In the genomic region with DNA sequence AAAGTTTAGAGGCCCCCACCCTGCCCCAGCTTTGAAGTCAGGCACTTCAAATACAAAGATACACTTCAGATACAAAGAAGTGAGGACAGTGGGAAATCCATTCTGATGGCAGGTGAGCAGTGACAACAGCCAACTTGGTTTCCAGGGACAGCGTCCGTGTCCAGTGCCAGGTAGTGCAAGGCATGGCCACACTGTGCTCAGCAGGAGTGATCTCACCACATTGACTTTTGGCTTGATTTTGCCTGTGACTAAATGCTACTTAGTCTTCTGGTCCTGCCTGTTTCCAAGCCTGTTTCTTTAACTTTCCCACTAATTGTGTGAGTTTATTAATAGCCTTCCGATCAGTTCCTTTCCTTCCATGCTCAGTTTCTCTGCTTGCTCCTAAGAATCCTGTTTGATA, we compare ENCODE assay signal across 12 cellular contexts.
"Had no signal": no experiment of that assay in that cellular context is flagged by ENCODE, and none has a peak within 500 bp of the region (broad histone marks: within the 10 kb centered on the region; RNA-seq: fewer than 3 reads in every experiment).

No MANE protein-coding gene starts in this region.

- H3K4me1 ChIP-seq: colonic mucosa, pancreas, thyroid gland, vagina had no signal

- H3K9me3 ChIP-seq: colonic mucosa, pancreas, thyroid gland, vagina had no signal

- ATAC-seq: activated naive CD8-positive, alpha-beta T cell treated with anti-CD3 and anti-CD28 coated beads, Interleukin-2, amount 50 U/mL, for 24 hours; naive thymus-derived CD8-positive, alpha-beta T cell; stimulated activated memory B cell treated with anti-CD40 and anti-IgM and Interleukin-4, amounts not matched to agents 10 μg/mL and 1 μg/mL and 100 μg/mL, for 72 hours had no signal

- H3K27me3 ChIP-seq: colonic mucosa, pancreas, thyroid gland, vagina had no signal

- H3K27ac ChIP-seq: colonic mucosa, pancreas, thyroid gland, vagina had no signal

- DNase-seq: activated CD4-positive, alpha-beta T cell treated with anti-CD3 and anti-CD28 coated beads, Interleukin-2, amount 10 ng/mL, durations not matched to agents 7 days and 5 days; activated naive CD4-positive, alpha-beta T cell; activated naive CD8-positive, alpha-beta T cell treated with anti-CD3 and anti-CD28 coated beads, Interleukin-2, amount 50 U/mL, for 24 hours; colonic mucosa; foreskin fibroblast; mammary epithelial cell; naive thymus-derived CD8-positive, alpha-beta T cell; pancreas; stimulated activated CD4-positive, alpha-beta T cell treated with anti-CD3 and anti-CD28 coated beads, Interleukin-2, amount 100 ng/mL, for 48 hours; thyroid gland had no signal

- H3K4me3 ChIP-seq: colonic mucosa, pancreas, thyroid gland, vagina had no signal

- H3K36me3 ChIP-seq: colonic mucosa, pancreas, thyroid gland, vagina had no signal
